Comparison of ENCODE assay signal across 16 cellular contexts in the genomic region with DNA sequence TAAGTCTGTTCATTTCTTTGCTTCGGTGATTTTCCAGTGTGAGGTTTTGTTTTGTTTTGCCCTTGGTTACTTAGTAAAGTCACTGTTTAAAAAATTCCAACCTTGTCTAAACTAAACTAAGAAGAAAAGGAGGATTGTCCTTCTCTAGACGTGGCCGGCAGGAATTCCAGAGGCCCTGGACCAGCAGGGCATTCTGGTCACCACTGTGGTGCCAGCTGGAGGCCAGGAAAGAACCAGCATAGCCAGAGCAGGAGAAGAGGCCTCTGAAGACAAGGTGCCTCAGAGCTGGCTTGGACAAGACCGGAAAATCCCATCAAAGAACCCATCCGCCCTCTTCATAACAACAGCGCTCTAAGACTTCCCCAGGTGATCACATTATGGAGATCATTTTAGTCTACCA. TPM values are rescaled to one million over a fixed set of nuclear protein-coding genes. Genes with fewer than 3 reads are reported as not detected.
A peak's percentile ranks its signal among the peaks of the same experiment; 100 is the strongest.
DNase-seq lines count a peak whose midpoint lies in the region; ATAC-seq and TF ChIP-seq lines count a peak whose summit lies in the region.
"Had no signal": no experiment of that assay in that cellular context is flagged by ENCODE, and none has a peak within 500 bp of the region (broad histone marks: within the 10 kb centered on the region; RNA-seq: fewer than 3 reads in every experiment).

No MANE protein-coding gene starts in this region.

- H3K36me3 Mint-ChIP-seq in HFFc6 (ENCODE audit: low read depth) (peaks cover 17% of the 10 kb centered on the region; the same call in 1 of the 2 replicates), chondrocyte (ENCODE audit: low read depth) (peaks cover 11% of the 10 kb centered on the region)
- H3K36me3 Mint-ChIP-seq: naive thymus-derived CD8-positive, alpha-beta T cell had no signal

- peak; percentile 51 for ATAC-seq in left lobe of liver
- ATAC-seq: activated CD8-positive, alpha-beta T cell treated with anti-CD3 and anti-CD28 coated beads for 36 hours; naive thymus-derived CD8-positive, alpha-beta T cell had no signal

- no peak overlapping the region for H3K4me3 ChIP-seq in smooth muscle cell
- H3K4me3 ChIP-seq: SJCRH30, suprapubic skin had no signal

- H3F3A ChIP-seq in smooth muscle cell (ENCODE audit: low read depth), result peaks cover 13% of the 10 kb centered on the region

- peaks cover 100% of the 10 kb centered on the region for H4K20me1 ChIP-seq in smooth muscle cell (ENCODE audit: low read depth)

- H3K9me3 Mint-ChIP-seq in HFFc6 (no peaks in the 10 kb centered on the region), chondrocyte (ENCODE audit: low read depth) (no peaks in the 10 kb centered on the region)
- H3K9me3 Mint-ChIP-seq: activated CD8-positive, alpha-beta T cell treated with anti-CD3 and anti-CD28 coated beads for 36 hours; naive thymus-derived CD8-positive, alpha-beta T cell had no signal

- peak overlapping the region; percentile 90 for H3K27ac ChIP-seq in smooth muscle cell (ENCODE audit: low read depth)
- H3K27ac ChIP-seq: SJCRH30, suprapubic skin had no signal

- no peak overlapping the region for H3K9ac ChIP-seq in smooth muscle cell (ENCODE audit: low read depth)

- H3K4me3 Mint-ChIP-seq in HFFc6 (no peak overlapping the region), chondrocyte (ENCODE audit: unreplicated experiment) (peak overlapping the region; percentile 27)
- H3K4me3 Mint-ChIP-seq: activated CD8-positive, alpha-beta T cell treated with anti-CD3 and anti-CD28 coated beads for 36 hours; naive thymus-derived CD8-positive, alpha-beta T cell had no signal

- H3K27me3 ChIP-seq in smooth muscle cell (ENCODE audit: low read depth), result no peaks in the 10 kb centered on the region
- H3K27me3 ChIP-seq: SJCRH30, suprapubic skin had no signal

- H3K4me1 Mint-ChIP-seq in HFFc6 (ENCODE audit: low read depth), result peaks cover 72% of the 10 kb centered on the region
- H3K4me1 Mint-ChIP-seq in chondrocyte (ENCODE audit: low read depth), result peaks cover 80% of the 10 kb centered on the region
- H3K4me1 Mint-ChIP-seq: naive thymus-derived CD8-positive, alpha-beta T cell had no signal

- DNase-seq in HFFc6 (no peak), chondrocyte (ENCODE audit: low spot score) (peak; percentile 58), left lobe of liver (ENCODE audit: low spot score) (no peak), smooth muscle cell (lab: John Stamatoyannopoulos, UW; ENCODE audit: unreplicated experiment) (no peak), middle frontal gyrus (ENCODE audit: extremely low spot score, low spot score) (no peak), NCI-H82 (lab: John Stamatoyannopoulos, UW) (no peak), 8988T (no peak)
- no peak for DNase-seq in activated T-cell treated with anti-CD3 and anti-CD28 coated beads, Interleukin-2, amount 50 U/mL, for 48 hours
- DNase-seq: activated CD8-positive, alpha-beta T cell treated with anti-CD3 and anti-CD28 coated beads for 36 hours; effector CD4-positive, alpha-beta T cell; naive thymus-derived CD8-positive, alpha-beta T cell; NCI-H2029 treated with DMSO at 0.1 percent for 48 hours; NCI-H774; SJCRH30; stimulated activated CD4-positive, alpha-beta T cell treated with anti-CD3 and anti-CD28 coated beads, Interleukin-12 subunit alpha, Interleukin-12 subunit beta, amount 100 ng/mL, for 4 hours had no signal

- H3K79me2 ChIP-seq in smooth muscle cell (ENCODE audit: low read depth), result peaks cover 100% of the 10 kb centered on the region

- peaks cover 21% of the 10 kb centered on the region for H3K4me1 ChIP-seq in smooth muscle cell (ENCODE audit: low read depth)
- H3K4me1 ChIP-seq: SJCRH30 had no signal

- peaks cover 3% of the 10 kb centered on the region; the same call in 1 of the 2 replicates for H3K27me3 Mint-ChIP-seq in HFFc6 (ENCODE audit: insufficient read depth)
- H3K27me3 Mint-ChIP-seq in chondrocyte (ENCODE audit: low read depth), result no peaks in the 10 kb centered on the region

- WGBS in smooth muscle cell (ENCODE audit: low lambda C conversion rate), result 63% methylated on average over 6 of the region's 6 CpGs

- H3K27ac Mint-ChIP-seq in HFFc6 (peak overlapping the region; percentile 59), chondrocyte (ENCODE audit: unreplicated experiment) (peak overlapping the region; percentile 85)
- H3K27ac Mint-ChIP-seq: activated CD8-positive, alpha-beta T cell treated with anti-CD3 and anti-CD28 coated beads for 36 hours; naive thymus-derived CD8-positive, alpha-beta T cell had no signal

- H3K9me3 ChIP-seq in smooth muscle cell (replicated peaks; ENCODE audit: low read depth), result no peaks in the 10 kb centered on the region
- H3K9me3 ChIP-seq: SJCRH30, suprapubic skin had no signal

- H3K4me2 ChIP-seq in smooth muscle cell, result peak overlapping the region; percentile 89

- no peak for TF ChIP-seq CTCF in HFFc6 (IDR thresholded peaks at IDR 0.05)
- TF ChIP-seq CTCF in chondrocyte (IDR thresholded peaks at IDR 0.05), result no peak
- no peak for TF ChIP-seq CTCF in smooth muscle cell (IDR thresholded peaks at IDR 0.05; ENCODE audit: borderline replicate concordance, insufficient read depth, poor library complexity, severe bottlenecking)

- H3K36me3 ChIP-seq in smooth muscle cell (ENCODE audit: low read depth), result peaks cover 3% of the 10 kb centered on the region
- H3K36me3 ChIP-seq: SJCRH30, suprapubic skin had no signal

- no peak overlapping the region for H2AFZ ChIP-seq in smooth muscle cell (ENCODE audit: low read depth)

RNA-seq across cellular contexts. Expression of a gene that starts 8.1 kb away (rescaled TPM):
- total RNA-seq in HFFc6 (2021; fragmentation: NEBNext Ultra II Directional; extraction: Animal tissue kit (Norgen Biotek cat#: 25700)), result 100 to 1,000 TPM; 181 to 358 (median 200) TPM
- total RNA-seq in chondrocyte (208 to 249 TPM (median 212 TPM) in 3 replicates), left lobe of liver (25.7 TPM), smooth muscle cell (658 and 786 TPM in 2 replicates)
- 293 and 372 TPM in 2 replicates for polyA plus RNA-seq in smooth muscle cell
- total RNA-seq: naive thymus-derived CD8-positive, alpha-beta T cell had no signal
- polyA plus RNA-seq: naive thymus-derived CD8-positive, alpha-beta T cell had no signal
